In genomic region chr1:113811353-113811887, GRCh38 we compare ENCODE assay signal across 8 cellular contexts. TPM values are rescaled to one million over a fixed set of nuclear protein-coding genes. Genes with fewer than 3 reads are reported as not detected.
DNase-seq lines count a peak whose midpoint lies in the region; ATAC-seq and TF ChIP-seq lines count a peak whose summit lies in the region.

No MANE protein-coding gene starts in this region.

- peak; percentile 3 for ATAC-seq in HG03025 (IDR thresholded peaks at IDR 0.05; ENCODE audit: low FRiP score, unreplicated experiment)

- peak overlapping the region; percentile 89 for H3K9ac ChIP-seq in mammary epithelial cell (ENCODE audit: insufficient read depth, low read length)

- in situ Hi-C loops in mammary epithelial cell (cut with MboI; ENCODE audit: low sequenced_read_pairs in 2 of 2) = no loop called here

- peak overlapping the region; percentile 95 for H3K4me2 ChIP-seq in mammary epithelial cell (ENCODE audit: insufficient read depth, low read depth, low read length)

- H2AFZ ChIP-seq in mammary epithelial cell (ENCODE audit: low read depth, low read length) = peak overlapping the region; percentile 90

- no TSS peak for BruUV-seq in mammary epithelial cell (replicated peaks; lab: Mats Ljungman, UMichigan)

- peak overlapping the region; percentile 89 to 95 (median 89) for H3K4me3 ChIP-seq in mammary epithelial cell (replicated peaks in 1 of 3; ENCODE audit: insufficient read depth in 1 of 3, low read depth in 2 of 3, low read length in 3 of 3)
- H3K4me3 ChIP-seq in kidney epithelial cell (ENCODE audit: low read depth, low read length) = peak overlapping the region; percentile 73

- TF ChIP-seq CTCF in mammary epithelial cell (conservative IDR thresholded peaks at IDR 0.05 in 1 of 2, IDR thresholded peaks at IDR 0.05 in 1 of 2; ENCODE audit: extremely low read depth in 1 of 2, insufficient read depth in 1 of 2, low read depth in 1 of 2, low read length in 2 of 2) (no peak), kidney epithelial cell (IDR thresholded peaks at IDR 0.05; ENCODE audit: insufficient read depth, low read length, poor library complexity, severe bottlenecking) (no peak)

- H3K27me3 ChIP-seq in mammary epithelial cell (ENCODE audit: insufficient read depth, low read length) (no peaks in the 10 kb centered on the region), kidney epithelial cell (ENCODE audit: control insufficient read depth, insufficient read depth, low read length) (no peaks in the 10 kb centered on the region)

- dilution Hi-C loops in mammary epithelial cell (cut with HindIII; ENCODE audit: low sequenced_read_pairs) = no loop called here

- H3K4me1 ChIP-seq in mammary epithelial cell (ENCODE audit: insufficient read depth, low read length) = peaks cover 18% of the 10 kb centered on the region

- peak overlapping the region; percentile 70 for H3K27ac ChIP-seq in mammary epithelial cell (ENCODE audit: insufficient read depth, low read depth, low read length)

- peak; percentile 76 for DNase-seq in activated effector memory CD4-positive, alpha-beta T cell treated with anti-CD3 and anti-CD28 coated beads, Interleukin-2, amount 50 U/mL, for 16 hours
- DNase-seq in activated effector memory CD4-positive, alpha-beta T cell treated with Interleukin-2 at 50 U/mL for 16 hours = no peak
- DNase-seq in RPMI8226 (peak; percentile 31), mammary epithelial cell (peak; percentile 51), kidney epithelial cell (ENCODE audit: low read depth) (no peak), middle frontal gyrus (ENCODE audit: extremely low spot score, low spot score) (no peak)
- peak; percentile 53 to 58 for DNase-seq in stimulated activated CD4-positive, alpha-beta T cell treated with anti-CD3 and anti-CD28 coated beads, Interleukin-2, amount 100 ng/mL, for 24 hours

- H3K9me3 ChIP-seq in mammary epithelial cell (replicated peaks; ENCODE audit: insufficient read depth, low read length) = no peaks in the 10 kb centered on the region

- WGBS in mammary epithelial cell (ENCODE audit: low coverage, missing lambda C conversion rate) = under 1% methylated on average over 25 of the region's 27 CpGs

- intact Hi-C loops in mammary epithelial cell (cut with micrococcal nuclease) = no loop called here

- CTCF ChIA-PET in mammary epithelial cell (lab: Charles Lee; ENCODE audit: low non-redundant PET) = no interaction called here

- H3K36me3 ChIP-seq in mammary epithelial cell (ENCODE audit: insufficient read depth, low read length) (no peaks in the 10 kb centered on the region), kidney epithelial cell (ENCODE audit: control insufficient read depth, insufficient read depth, low read length) (no peaks in the 10 kb centered on the region)

- no peaks in the 10 kb centered on the region for H4K20me1 ChIP-seq in mammary epithelial cell (ENCODE audit: insufficient read depth, low read length)

- H3K79me2 ChIP-seq in mammary epithelial cell (ENCODE audit: insufficient read depth, low read length) = peaks cover 57% of the 10 kb centered on the region

RNA-seq across cellular contexts. Expression of gene RSBN1, which starts 0.9 kb away (rescaled TPM):
- total RNA-seq in mammary epithelial cell (10 to 100 TPM; 10.0 to 12.5 TPM), kidney epithelial cell (9.5 and 10.2 TPM in 2 replicates)
- 6.8 TPM for polyA plus RNA-seq in mammary epithelial cell
- polyA minus RNA-seq in mammary epithelial cell = 5.7 TPM

RNA-seq across cellular contexts. Expression of gene PHTF1, which starts 52.1 kb away (rescaled TPM):
- total RNA-seq in mammary epithelial cell (10 to 100 TPM; 16.6 to 21.0 TPM), kidney epithelial cell (22.5 and 33.1 TPM in 2 replicates)
- 8.0 TPM for polyA plus RNA-seq in mammary epithelial cell
- 12.2 TPM for polyA minus RNA-seq in mammary epithelial cell

Comparison
In these comparisons a context has a peak if more than half of its experiments do, and no peak if none do; other contexts are left out.
1. DNase-seq: peak in activated effector memory CD4-positive, alpha-beta T cell treated with anti-CD3 and anti-CD28 coated beads, Interleukin-2, amount 50 U/mL, for 16 hours (single experiment), RPMI8226 (single experiment), mammary epithelial cell (single experiment) and stimulated activated CD4-positive, alpha-beta T cell treated with anti-CD3 and anti-CD28 coated beads, Interleukin-2, amount 100 ng/mL, for 24 hours (2 of 2); none in activated effector memory CD4-positive, alpha-beta T cell treated with Interleukin-2 at 50 U/mL for 16 hours (single experiment), kidney epithelial cell (single experiment) and middle frontal gyrus (single experiment).